In the genomic region with DNA sequence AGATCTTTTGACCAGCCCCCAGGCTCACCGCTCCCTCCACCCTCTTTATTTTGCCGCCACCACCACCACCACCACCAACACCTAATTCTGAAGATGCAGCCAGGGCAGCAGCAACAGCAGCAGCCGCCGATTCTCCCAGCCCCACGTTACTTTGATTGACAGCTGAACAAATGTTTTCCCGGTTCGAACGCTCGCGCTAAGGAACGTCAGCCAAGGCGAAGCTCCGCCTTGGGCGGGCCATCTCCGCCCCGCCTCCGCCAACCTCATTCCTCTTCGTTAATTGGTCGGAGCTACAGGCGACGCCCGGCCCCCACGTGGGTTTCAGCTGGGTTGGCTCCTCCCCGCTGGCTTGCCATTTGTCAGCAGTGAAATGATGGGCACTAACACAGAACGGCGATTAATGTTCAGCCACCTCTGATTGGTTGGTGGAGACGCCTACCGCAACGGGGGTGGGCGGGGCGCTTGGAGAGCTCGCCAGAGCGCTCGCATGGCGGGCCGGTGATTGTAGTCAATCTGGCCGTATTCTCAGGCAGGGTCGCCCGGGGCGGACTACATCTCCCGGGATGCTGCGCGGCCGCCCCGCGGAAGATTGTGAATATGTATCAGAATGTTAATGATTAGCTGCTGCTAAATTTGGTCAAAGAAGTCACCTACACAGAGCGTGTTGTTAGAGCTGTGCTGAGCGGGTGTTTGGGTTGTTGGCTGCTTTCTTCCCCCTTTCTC, we compare ENCODE assay signal across 8 cellular contexts. TPM values are rescaled to one million over a fixed set of nuclear protein-coding genes. Genes with fewer than 3 reads are reported as not detected.
DNase-seq lines count a peak whose midpoint lies in the region; ATAC-seq and TF ChIP-seq lines count a peak whose summit lies in the region.

A gene (plus strand): TSS at position 657 of the 723 bp plus-strand sequence. CDS start 826 bp downstream, outside the sequence.

- peak within 1 kb of the TSS; percentile 85 for H3K4me2 ChIP-seq in SK-N-SH

- peaks cover 35% of the 10 kb centered on the region for H3K4me1 Mint-ChIP-seq in activated naive CD4-positive, alpha-beta T cell treated with anti-CD3 and anti-CD28 coated beads, Interleukin-2, amount 50 U/mL, for 24 hours

- peaks cover 2% of the 10 kb centered on the region for H3K36me3 Mint-ChIP-seq in activated naive CD4-positive, alpha-beta T cell treated with anti-CD3 and anti-CD28 coated beads, Interleukin-2, amount 50 U/mL, for 24 hours

- peaks cover 45% of the 10 kb centered on the region for H3K79me2 ChIP-seq in SK-N-SH (ENCODE audit: insufficient read depth)

- peak within 1 kb of the TSS; percentile 97 for H3K9ac ChIP-seq in SK-N-SH

- H3K27me3 Mint-ChIP-seq in activated naive CD4-positive, alpha-beta T cell treated with anti-CD3 and anti-CD28 coated beads, Interleukin-2, amount 50 U/mL, for 24 hours, result peaks cover 5% of the 10 kb centered on the region

- TF ChIP-seq EP300 in SK-N-SH (IDR thresholded peaks at IDR 0.05; ENCODE audit: borderline replicate concordance in 1 of 2, low read depth in 1 of 2, low read length in 1 of 2), result peak in 1 of 2 experiments; percentile 37; a peak in 1 of 4 replicates

- H3K4me1 ChIP-seq in SK-N-SH (ENCODE audit: control insufficient read depth in 1 of 2, insufficient read depth in 2 of 2, low read depth in 1 of 2, low read length in 1 of 2) (peaks cover 0 to 5% of the 10 kb centered on the region in 2 experiments; a peak in 2 of 4 replicates), neutrophil (ENCODE audit: control insufficient read depth in 1 of 2, insufficient read depth in 1 of 2, low read depth in 1 of 2, low read length in 1 of 2) (peaks cover 58 to 60% of the 10 kb centered on the region in 2 experiments)

- TF ChIP-seq POLR2A in NB4 (IDR thresholded peaks at IDR 0.05; ENCODE audit: extremely low read depth, insufficient read length), result peak; percentile 90

- H2AFZ ChIP-seq in SK-N-SH (ENCODE audit: low read depth), result peak within 1 kb of the TSS; percentile 84

- H3K9me3 ChIP-seq in SK-N-SH, result no peaks in the 10 kb centered on the region
- no peaks in the 10 kb centered on the region for H3K9me3 ChIP-seq in neutrophil

- peak within 1 kb of the TSS; percentile 97 for H3K27ac ChIP-seq in SK-N-SH (ENCODE audit: low read depth in 2 of 2, low read length in 1 of 2)
- H3K27ac ChIP-seq in neutrophil, result peak within 1 kb of the TSS; percentile 99

- H3K4me3 Mint-ChIP-seq in activated naive CD4-positive, alpha-beta T cell treated with anti-CD3 and anti-CD28 coated beads, Interleukin-2, amount 50 U/mL, for 24 hours, result peak within 1 kb of the TSS; percentile 74

- TF ChIP-seq CTCF in NB4 (IDR thresholded peaks at IDR 0.05; ENCODE audit: low read depth, low read length) (no peak), SK-N-SH (IDR thresholded peaks at IDR 0.05) (no peak), neutrophil (IDR thresholded peaks at IDR 0.05) (no peak), subcutaneous adipose tissue (IDR thresholded peaks at IDR 0.05; ENCODE audit: low read depth) (no peak)

- H3K27me3 ChIP-seq in SK-N-SH (ENCODE audit: insufficient read depth) (no peaks in the 10 kb centered on the region), neutrophil (peaks cover 10% of the 10 kb centered on the region)

- H3K36me3 ChIP-seq in SK-N-SH (replicated peaks in 1 of 2; ENCODE audit: control insufficient read depth in 1 of 2, insufficient read depth in 2 of 2, low read length in 1 of 2) (peaks cover 0 to 14% of the 10 kb centered on the region in 2 experiments), neutrophil (peaks cover 13% of the 10 kb centered on the region)

- no peaks in the 10 kb centered on the region for H3K9me2 ChIP-seq in SK-N-SH

- H3F3A ChIP-seq in SK-N-SH (replicated peaks; ENCODE audit: insufficient read depth), result peaks cover 4% of the 10 kb centered on the region

- H3K9me3 Mint-ChIP-seq in activated naive CD4-positive, alpha-beta T cell treated with anti-CD3 and anti-CD28 coated beads, Interleukin-2, amount 50 U/mL, for 24 hours, result no peaks in the 10 kb centered on the region

- H4K20me1 ChIP-seq in SK-N-SH (ENCODE audit: insufficient read depth), result peaks cover 5% of the 10 kb centered on the region; the same call in 1 of the 2 replicates

- H3K4me3 ChIP-seq in NB4 (ENCODE audit: low read depth, low read length) (peak within 1 kb of the TSS; percentile 78), SK-N-SH (ENCODE audit: low read depth in 2 of 2, low read length in 1 of 2) (peak within 1 kb of the TSS; percentile 87 to 97), neutrophil (ENCODE audit: low read depth in 1 of 2, low read length in 1 of 2) (peak within 1 kb of the TSS; percentile 96 to 97)

- CTCF ChIA-PET in SK-N-SH (lab: Yijun Ruan, JAX), result interaction anchor here (1.2 to 1.7 kb wide), 4 partner anchors 38 to 444 kb away, joined by 3 to 5 read pairs (median 4); no protein-coding TSS in a partner anchor

- 0% methylated on average over 35 of the region's 48 CpGs for WGBS in SK-N-SH (ENCODE audit: low lambda C conversion rate)

- peak; percentile 82 for ATAC-seq in HG02571 (IDR thresholded peaks at IDR 0.05; ENCODE audit: unreplicated experiment)

- peak within 1 kb of the TSS; percentile 35 for H3K27ac Mint-ChIP-seq in activated naive CD4-positive, alpha-beta T cell treated with anti-CD3 and anti-CD28 coated beads, Interleukin-2, amount 50 U/mL, for 24 hours

- 0 out of 2 replicates have a peak, but pooled peaks have one; percentile 36 for TF ChIP-seq RAD21 in SK-N-SH (IDR thresholded peaks at IDR 0.05; ENCODE audit: low read length)

- peak; percentile 100 for DNase-seq in GM04504 (ENCODE audit: low read depth)
- peak; percentile 99 for DNase-seq in NB4 (ENCODE audit: low read depth)
- peak; percentile 95 for DNase-seq in SK-N-SH
- DNase-seq in germinal center (ENCODE audit: low spot score), result peak; percentile 96

- POLR2A ChIA-PET in SK-N-SH (lab: Yijun Ruan, JAX), result interaction anchor here (0.7 to 1.8 kb wide), 5 partner anchors 12 to 495 kb away, joined by 3 to 8 read pairs (median 3); no protein-coding TSS in a partner anchor

TF ChIP-seq in SK-N-SH, 30 proteins besides CTCF, POLR2A, EP300 and RAD21 (continues in another document):
- TF ChIP-seq JUND (IDR thresholded peaks at IDR 0.05) (no peak), CHD2 (IDR thresholded peaks at IDR 0.05; ENCODE audit: low read length, partially characterized antibody) (peak; percentile 61), RCOR1 (IDR thresholded peaks at IDR 0.05; ENCODE audit: low read length) (peak; percentile 74), FOSL2 (IDR thresholded peaks at IDR 0.05; ENCODE audit: borderline replicate concordance, low read depth) (no peak; the same call in 1 of the 2 replicates), SIN3A (IDR thresholded peaks at IDR 0.05; ENCODE audit: borderline replicate concordance, low read depth, low read length) (peak; percentile 86; the same call in 1 of the 2 replicates), NRF1 (IDR thresholded peaks at IDR 0.05; ENCODE audit: low read depth, low read length) (no peak), FOXM1 (IDR thresholded peaks at IDR 0.05; ENCODE audit: low read depth) (peak; percentile 30; the same call in 1 of the 2 replicates)
- TF ChIP-seq, protein P1, sequence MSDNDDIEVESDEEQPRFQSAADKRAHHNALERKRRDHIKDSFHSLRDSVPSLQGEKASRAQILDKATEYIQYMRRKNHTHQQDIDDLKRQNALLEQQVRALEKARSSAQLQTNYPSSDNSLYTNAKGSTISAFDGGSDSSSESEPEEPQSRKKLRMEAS (IDR thresholded peaks at IDR 0.05; ENCODE audit: low read depth), result peak; percentile 82
- TF ChIP-seq, protein P2, sequence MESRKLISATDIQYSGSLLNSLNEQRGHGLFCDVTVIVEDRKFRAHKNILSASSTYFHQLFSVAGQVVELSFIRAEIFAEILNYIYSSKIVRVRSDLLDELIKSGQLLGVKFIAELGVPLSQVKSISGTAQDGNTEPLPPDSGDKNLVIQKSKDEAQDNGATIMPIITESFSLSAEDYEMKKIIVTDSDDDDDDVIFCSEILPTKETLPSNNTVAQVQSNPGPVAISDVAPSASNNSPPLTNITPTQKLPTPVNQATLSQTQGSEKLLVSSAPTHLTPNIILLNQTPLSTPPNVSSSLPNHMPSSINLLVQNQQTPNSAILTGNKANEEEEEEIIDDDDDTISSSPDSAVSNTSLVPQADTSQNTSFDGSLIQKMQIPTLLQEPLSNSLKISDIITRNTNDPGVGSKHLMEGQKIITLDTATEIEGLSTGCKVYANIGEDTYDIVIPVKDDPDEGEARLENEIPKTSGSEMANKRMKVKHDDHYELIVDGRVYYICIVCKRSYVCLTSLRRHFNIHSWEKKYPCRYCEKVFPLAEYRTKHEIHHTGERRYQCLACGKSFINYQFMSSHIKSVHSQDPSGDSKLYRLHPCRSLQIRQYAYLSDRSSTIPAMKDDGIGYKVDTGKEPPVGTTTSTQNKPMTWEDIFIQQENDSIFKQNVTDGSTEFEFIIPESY (IDR thresholded peaks at IDR 0.05; ENCODE audit: borderline replicate concordance, low read depth), result peak; percentile 61; the same call in 1 of the 2 replicates
- TF ChIP-seq, protein P3, sequence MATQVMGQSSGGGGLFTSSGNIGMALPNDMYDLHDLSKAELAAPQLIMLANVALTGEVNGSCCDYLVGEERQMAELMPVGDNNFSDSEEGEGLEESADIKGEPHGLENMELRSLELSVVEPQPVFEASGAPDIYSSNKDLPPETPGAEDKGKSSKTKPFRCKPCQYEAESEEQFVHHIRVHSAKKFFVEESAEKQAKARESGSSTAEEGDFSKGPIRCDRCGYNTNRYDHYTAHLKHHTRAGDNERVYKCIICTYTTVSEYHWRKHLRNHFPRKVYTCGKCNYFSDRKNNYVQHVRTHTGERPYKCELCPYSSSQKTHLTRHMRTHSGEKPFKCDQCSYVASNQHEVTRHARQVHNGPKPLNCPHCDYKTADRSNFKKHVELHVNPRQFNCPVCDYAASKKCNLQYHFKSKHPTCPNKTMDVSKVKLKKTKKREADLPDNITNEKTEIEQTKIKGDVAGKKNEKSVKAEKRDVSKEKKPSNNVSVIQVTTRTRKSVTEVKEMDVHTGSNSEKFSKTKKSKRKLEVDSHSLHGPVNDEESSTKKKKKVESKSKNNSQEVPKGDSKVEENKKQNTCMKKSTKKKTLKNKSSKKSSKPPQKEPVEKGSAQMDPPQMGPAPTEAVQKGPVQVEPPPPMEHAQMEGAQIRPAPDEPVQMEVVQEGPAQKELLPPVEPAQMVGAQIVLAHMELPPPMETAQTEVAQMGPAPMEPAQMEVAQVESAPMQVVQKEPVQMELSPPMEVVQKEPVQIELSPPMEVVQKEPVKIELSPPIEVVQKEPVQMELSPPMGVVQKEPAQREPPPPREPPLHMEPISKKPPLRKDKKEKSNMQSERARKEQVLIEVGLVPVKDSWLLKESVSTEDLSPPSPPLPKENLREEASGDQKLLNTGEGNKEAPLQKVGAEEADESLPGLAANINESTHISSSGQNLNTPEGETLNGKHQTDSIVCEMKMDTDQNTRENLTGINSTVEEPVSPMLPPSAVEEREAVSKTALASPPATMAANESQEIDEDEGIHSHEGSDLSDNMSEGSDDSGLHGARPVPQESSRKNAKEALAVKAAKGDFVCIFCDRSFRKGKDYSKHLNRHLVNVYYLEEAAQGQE (IDR thresholded peaks at IDR 0.05; ENCODE audit: low read depth, low read length), result 0 out of 2 replicates have a peak, but pooled peaks have one; percentile 60

RNA-seq across cellular contexts. Expression of the gene that starts here (rescaled TPM):
- polyA plus RNA-seq in SK-N-SH (2012; rRNA removed), result 40.4 and 49.5 TPM in 2 replicates
- 45.0 and 48.3 TPM in 2 replicates for polyA plus RNA-seq in SK-N-SH (2012; cell fraction: cytosol; rRNA removed)
- polyA plus RNA-seq in SK-N-SH (2012; cell fraction: nucleus; rRNA removed), result 86.9 and 87.3 TPM in 2 replicates
- 10 to 100 TPM; 16.5 to 25.2 (median 21.2) TPM for total RNA-seq in subcutaneous adipose tissue

Comparison
In these comparisons a context has a peak if more than half of its experiments do, and no peak if none do; other contexts are left out.
1. Peak in every context shown above with its lines: DNase-seq, ATAC-seq, H3K4me3 ChIP-seq and H3K27ac ChIP-seq.